In genomic region chr13:24207841-24208240, GRCh38 we compare ENCODE assay signal across 1 cellular context.
TF ChIP-seq lines count a peak whose summit lies in the region.

No MANE protein-coding gene starts in this region.

TF ChIP-seq in neural cell, 6 proteins besides CTCF, POLR2A, EP300 and RAD21:
- no peak for TF ChIP-seq REST (IDR thresholded peaks at IDR 0.05; ENCODE audit: borderline replicate concordance)
- no peak for TF ChIP-seq EZH2 (IDR thresholded peaks at IDR 0.05; ENCODE audit: borderline replicate concordance, insufficient read depth, low read length, poor library complexity, severe bottlenecking)
- TF ChIP-seq SMC3 (conservative IDR thresholded peaks at IDR 0.05; ENCODE audit: poor library complexity): no peak
- no peak for TF ChIP-seq MXI1 (conservative IDR thresholded peaks at IDR 0.05; ENCODE audit: poor library complexity, severe bottlenecking)
- TF ChIP-seq POLR2AphosphoS5 (IDR thresholded peaks at IDR 0.05): no peak
- TF ChIP-seq TAF1 (IDR thresholded peaks at IDR 0.05; ENCODE audit: low read depth): no peak
